26 cellular contexts compared by ENCODE assay signal in the genomic region with DNA sequence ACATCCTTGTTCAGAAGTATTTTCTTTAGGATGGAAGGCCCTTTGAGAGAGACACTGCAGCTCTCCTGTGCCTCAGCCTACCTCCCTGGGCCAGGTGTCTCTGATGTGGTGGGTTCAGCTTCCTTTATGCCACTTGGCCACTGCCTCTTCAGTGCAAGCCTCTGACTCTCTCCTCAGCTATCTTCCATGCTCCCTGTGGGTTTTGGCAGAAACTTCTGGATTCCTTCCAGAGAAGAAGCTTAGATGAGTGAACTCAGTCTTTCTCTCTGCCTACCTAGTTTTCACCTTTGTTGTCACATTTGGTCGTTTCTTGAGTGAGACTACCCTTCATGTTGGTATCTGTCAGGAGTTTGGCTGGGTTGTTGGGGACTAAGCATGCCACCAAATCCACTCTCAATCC. TPM values are rescaled to one million over a fixed set of nuclear protein-coding genes. Genes with fewer than 3 reads are reported as not detected.
A peak's percentile ranks its signal among the peaks of the same experiment; 100 is the strongest.
DNase-seq lines count a peak whose midpoint lies in the region; ATAC-seq, FAIRE-seq and TF ChIP-seq lines count a peak whose summit lies in the region.
"Had no signal": no experiment of that assay in that cellular context is flagged by ENCODE, and none has a peak within 500 bp of the region (broad histone marks: within the 10 kb centered on the region; RNA-seq: fewer than 3 reads in every experiment).

No MANE protein-coding gene starts in this region.

- no peak for TF ChIP-seq RAD21 in IMR-90 (IDR thresholded peaks at IDR 0.05; ENCODE audit: low read length)

- H3K27me3 ChIP-seq in IMR-90 (ENCODE audit: control insufficient read depth, insufficient read depth, low read length) (no peaks in the 10 kb centered on the region), small intestine (ENCODE audit: control insufficient read depth in 2 of 2, insufficient read depth in 2 of 2, low read length in 2 of 2) (no peaks in the 10 kb centered on the region)
- H3K27me3 ChIP-seq: BLaER1, Peyer's patch, SJCRH30 had no signal

- TF ChIP-seq CTCF in IMR-90 (conservative IDR thresholded peaks at IDR 0.05; ENCODE audit: low read depth, low read length): no peak

- no peak overlapping the region for H3K4me2 ChIP-seq in IMR-90 (ENCODE audit: low read depth, low read length)
- H3K4me2 ChIP-seq: A549, BLaER1 had no signal

- no peak for TF ChIP-seq POLR2A in IMR-90 (IDR thresholded peaks at IDR 0.05; ENCODE audit: low read depth, low read length)

- no peak overlapping the region for H3K18ac ChIP-seq in IMR-90 (ENCODE audit: low read depth, low read length)

- 0 out of 3 replicates have a peak overlapping the region, but pooled peaks have one; percentile 5 for H2BK15ac ChIP-seq in IMR-90 (ENCODE audit: low read depth, low read length)

- H2AFZ ChIP-seq in IMR-90 (replicated peaks; ENCODE audit: low read length, poor library complexity): no peak overlapping the region

- intact Hi-C loops in IMR-90 (cut with micrococcal nuclease): no loop called here

- H4K8ac ChIP-seq in IMR-90 (ENCODE audit: low read depth in 2 of 2, low read length in 2 of 2): no peak overlapping the region

- H4K20me1 ChIP-seq in IMR-90 (ENCODE audit: insufficient read depth, low read length): no peaks in the 10 kb centered on the region
- H4K20me1 ChIP-seq: BLaER1 had no signal

- H3K9me3 ChIP-seq in IMR-90 (ENCODE audit: control insufficient read depth, insufficient read depth, low read length) (no peaks in the 10 kb centered on the region), small intestine (ENCODE audit: control insufficient read depth, low read depth) (no peaks in the 10 kb centered on the region)
- H3K9me3 ChIP-seq: A549, BLaER1, Caco-2, Peyer's patch, SJCRH30 had no signal

- no peak overlapping the region for H2BK20ac ChIP-seq in IMR-90 (ENCODE audit: low read depth, low read length)

- H3K56ac ChIP-seq in IMR-90 (ENCODE audit: extremely low read depth, insufficient read depth, low read length): no peak overlapping the region

- H3K4me3 ChIP-seq in IMR-90 (ENCODE audit: insufficient read depth, low read depth, low read length): no peak overlapping the region
- no peak overlapping the region for H3K4me3 ChIP-seq in small intestine (ENCODE audit: low read depth in 1 of 2, low read length in 2 of 2)
- H3K4me3 ChIP-seq: A549, BLaER1, Peyer's patch, SJCRH30 had no signal

- no peak overlapping the region for H2AK5ac ChIP-seq in IMR-90 (ENCODE audit: low read depth, low read length)

- H3K4ac ChIP-seq in IMR-90 (ENCODE audit: low read depth, low read length): no peak overlapping the region

- no TSS peak for BruUV-seq in IMR-90 (replicated peaks; lab: Mats Ljungman, UMichigan)

- H3K9ac ChIP-seq in IMR-90 (ENCODE audit: low read depth, low read length): no peak overlapping the region
- H3K9ac ChIP-seq: BLaER1 had no signal

- no peak overlapping the region for H2BK5ac ChIP-seq in IMR-90 (ENCODE audit: low read depth, low read length, poor library complexity, severe bottlenecking)

- FAIRE-seq in small intestine (lab: Jason Lieb, UNC): no peak
- FAIRE-seq: A549, GM12891 had no signal

- no peak overlapping the region for H3K23ac ChIP-seq in IMR-90 (ENCODE audit: low read depth, low read length)

- dilution Hi-C loops in IMR-90 (cut with HindIII; ENCODE audit: low sequenced_read_pairs, unreplicated experiment): no loop called here

- no CpG with 5 or more reads among the region's 1 CpG for WGBS in IMR-90 (ENCODE audit: extremely low coverage in 2 of 2, insufficient read length in 1 of 2), 2 experiments
- 40 to 67% (median 62%) methylated on average over 1 of the region's 1 CpG for WGBS in small intestine, 3 donors

- H3K4me1 ChIP-seq in IMR-90 (ENCODE audit: control insufficient read depth, insufficient read depth, low read length): peaks cover 2% of the 10 kb centered on the region; the same call in 1 of the 2 replicates
- no peaks in the 10 kb centered on the region for H3K4me1 ChIP-seq in small intestine (ENCODE audit: control insufficient read depth in 2 of 2, insufficient read depth in 1 of 2, low read depth in 1 of 2, low read length in 1 of 2)
- H3K4me1 ChIP-seq: BLaER1, Caco-2, Peyer's patch, SJCRH30 had no signal

- no peak overlapping the region for H4K5ac ChIP-seq in IMR-90 (ENCODE audit: low read depth, low read length)

- H3K14ac ChIP-seq in IMR-90 (replicated peaks; ENCODE audit: low read depth, low read length): no peak overlapping the region

- in situ Hi-C loops in IMR-90 (cut with MboI; ENCODE audit: low sequenced_read_pairs): no loop called here

- ATAC-seq in IMR-90 (ENCODE audit: low read depth): no peak
- no peak for ATAC-seq in HG03571 (IDR thresholded peaks at IDR 0.05; ENCODE audit: unreplicated experiment)
- ATAC-seq: A549 had no signal

- H3K79me1 ChIP-seq in IMR-90 (ENCODE audit: low read depth in 1 of 2, low read length in 2 of 2): peaks cover 0 to 4% of the 10 kb centered on the region in 2 experiments; a peak in 1 of 4 replicates

- H3K36me3 ChIP-seq in IMR-90 (ENCODE audit: control insufficient read depth, insufficient read depth, low read length) (no peaks in the 10 kb centered on the region), small intestine (ENCODE audit: control insufficient read depth in 2 of 2, insufficient read depth in 2 of 2, low read length in 2 of 2) (no peaks in the 10 kb centered on the region)
- H3K36me3 ChIP-seq: BLaER1, Peyer's patch, SJCRH30 had no signal

- DNase-seq in AG20443 (ENCODE audit: low spot score): peak; percentile 24
- peak; percentile 47 for DNase-seq in IMR-90
- DNase-seq in astrocyte of the hippocampus (ENCODE audit: low read depth, low spot score): peak; percentile 30
- peak; percentile 66 for DNase-seq in iris pigment epithelial cell (ENCODE audit: low read depth)
- no peak for DNase-seq in small intestine
- no peak for DNase-seq in NCI-H2196 (lab: John Stamatoyannopoulos, UW; ENCODE audit: unreplicated experiment)
- DNase-seq in DMS153 (lab: John Stamatoyannopoulos, UW): no peak
- DNase-seq: Caco-2; CD4-positive, alpha-beta memory T cell; DMS 273 treated with DMSO at 0.1 percent for 48 hours; DND-41; H9; Karpas-422; MM.1S; NCI-H1092; NCI-H1436; NCI-H187 treated with DMSO at 0.1 percent for 48 hours; NCI-H2107; NCI-H510A; Peyer's patch; SJCRH30 had no signal

- CTCF ChIA-PET in IMR-90 (lab: Yijun Ruan, JAX): no interaction called here

- no peak overlapping the region for H2AK9ac ChIP-seq in IMR-90 (replicated peaks; ENCODE audit: low read depth, low read length, poor library complexity)

- H3K27ac ChIP-seq in IMR-90 (ENCODE audit: insufficient read depth, low read length) (no peak overlapping the region), small intestine (ENCODE audit: low read depth in 1 of 2, low read length in 1 of 2) (no peak overlapping the region)
- H3K27ac ChIP-seq: BLaER1, Peyer's patch, SJCRH30 had no signal

- H2BK120ac ChIP-seq in IMR-90 (ENCODE audit: low read depth, low read length): no peak overlapping the region

- no peak overlapping the region for H4K91ac ChIP-seq in IMR-90 (ENCODE audit: insufficient read depth, low read depth, low read length)

- no peaks in the 10 kb centered on the region for H3K9me1 ChIP-seq in IMR-90 (ENCODE audit: insufficient read depth, low read length)

- POLR2A ChIA-PET in IMR-90 (lab: Charles Lee; ENCODE audit: unreplicated experiment): no interaction called here

TF ChIP-seq in IMR-90, 13 proteins besides CTCF, POLR2A, EP300 and RAD21:
- TF ChIP-seq CEBPB (IDR thresholded peaks at IDR 0.05; ENCODE audit: low read depth, low read length) (no peak), RFX5 (IDR thresholded peaks at IDR 0.05; ENCODE audit: low read depth, low read length) (no peak), CHD1 (IDR thresholded peaks at IDR 0.05; ENCODE audit: low read depth, low read length) (no peak), BHLHE40 (IDR thresholded peaks at IDR 0.05; ENCODE audit: low read depth, low read length) (no peak), SMC3 (IDR thresholded peaks at IDR 0.05; ENCODE audit: low read depth, low read length) (no peak)

RNA-seq across cellular contexts. Expression of a gene that starts 31.8 kb away (rescaled TPM):
- 5.2 and 5.8 TPM in 2 replicates for total RNA-seq in IMR-90 (2012; rRNA removed)
- polyA plus RNA-seq in IMR-90 (2012; rRNA removed) (4.0 and 5.0 TPM in 2 replicates), small intestine (10 to 100 TPM in 2 of 3 donors, 1 to 10 TPM in 1; 4.1 to 16.3 (median 13.2) TPM)
- 1.4 and 1.6 TPM in 2 replicates for polyA plus RNA-seq in IMR-90 (2012; cell fraction: cytosol; rRNA removed)
- polyA plus RNA-seq in IMR-90 (2012; cell fraction: nucleus; rRNA removed; ENCODE audit: low replicate concordance): 2.9 and 13.7 TPM in 2 replicates
- total RNA-seq: Caco-2, G401 had no signal

Comparison
In these comparisons a context has a peak if more than half of its experiments do, and no peak if none do; other contexts are left out.
1. DNase-seq: peak in AG20443 (single experiment), IMR-90 (single experiment), astrocyte of the hippocampus (single experiment) and iris pigment epithelial cell (single experiment); none in small intestine (single experiment), NCI-H2196 (single experiment) and DMS153 (single experiment).